In the genomic region with DNA sequence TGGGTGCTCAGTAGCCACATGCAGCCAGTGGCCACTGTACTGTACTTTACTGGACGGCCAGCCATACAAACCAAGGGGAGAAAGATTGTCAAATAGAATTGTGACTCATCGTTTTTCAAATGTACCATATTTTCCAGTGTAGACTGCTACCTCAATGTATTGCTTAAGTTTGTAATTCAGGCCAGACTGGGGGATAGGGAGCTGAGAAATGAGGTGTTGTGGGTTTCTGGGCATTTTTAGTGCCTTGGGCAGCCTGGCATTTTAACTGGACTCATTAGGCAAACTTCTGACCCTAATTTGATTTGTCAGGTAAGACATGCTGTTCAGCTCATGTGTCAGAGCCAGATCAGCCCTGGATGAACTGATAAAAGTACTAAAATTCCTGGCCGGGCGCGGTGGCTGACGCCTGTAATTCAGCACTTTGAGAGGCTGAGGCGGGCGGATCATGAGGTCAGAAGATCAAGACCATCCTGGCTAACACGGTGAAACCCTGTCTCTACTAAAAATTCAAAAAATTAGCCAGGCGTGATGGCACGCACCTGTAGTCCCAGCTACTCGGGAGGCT, we compare ENCODE assay signal across 2 cellular contexts.
TF ChIP-seq lines count a peak whose summit lies in the region.

No MANE protein-coding gene starts in this region.

TF ChIP-seq in H1, 55 proteins besides CTCF, POLR2A, EP300 and RAD21:
- TF ChIP-seq, protein P1, sequence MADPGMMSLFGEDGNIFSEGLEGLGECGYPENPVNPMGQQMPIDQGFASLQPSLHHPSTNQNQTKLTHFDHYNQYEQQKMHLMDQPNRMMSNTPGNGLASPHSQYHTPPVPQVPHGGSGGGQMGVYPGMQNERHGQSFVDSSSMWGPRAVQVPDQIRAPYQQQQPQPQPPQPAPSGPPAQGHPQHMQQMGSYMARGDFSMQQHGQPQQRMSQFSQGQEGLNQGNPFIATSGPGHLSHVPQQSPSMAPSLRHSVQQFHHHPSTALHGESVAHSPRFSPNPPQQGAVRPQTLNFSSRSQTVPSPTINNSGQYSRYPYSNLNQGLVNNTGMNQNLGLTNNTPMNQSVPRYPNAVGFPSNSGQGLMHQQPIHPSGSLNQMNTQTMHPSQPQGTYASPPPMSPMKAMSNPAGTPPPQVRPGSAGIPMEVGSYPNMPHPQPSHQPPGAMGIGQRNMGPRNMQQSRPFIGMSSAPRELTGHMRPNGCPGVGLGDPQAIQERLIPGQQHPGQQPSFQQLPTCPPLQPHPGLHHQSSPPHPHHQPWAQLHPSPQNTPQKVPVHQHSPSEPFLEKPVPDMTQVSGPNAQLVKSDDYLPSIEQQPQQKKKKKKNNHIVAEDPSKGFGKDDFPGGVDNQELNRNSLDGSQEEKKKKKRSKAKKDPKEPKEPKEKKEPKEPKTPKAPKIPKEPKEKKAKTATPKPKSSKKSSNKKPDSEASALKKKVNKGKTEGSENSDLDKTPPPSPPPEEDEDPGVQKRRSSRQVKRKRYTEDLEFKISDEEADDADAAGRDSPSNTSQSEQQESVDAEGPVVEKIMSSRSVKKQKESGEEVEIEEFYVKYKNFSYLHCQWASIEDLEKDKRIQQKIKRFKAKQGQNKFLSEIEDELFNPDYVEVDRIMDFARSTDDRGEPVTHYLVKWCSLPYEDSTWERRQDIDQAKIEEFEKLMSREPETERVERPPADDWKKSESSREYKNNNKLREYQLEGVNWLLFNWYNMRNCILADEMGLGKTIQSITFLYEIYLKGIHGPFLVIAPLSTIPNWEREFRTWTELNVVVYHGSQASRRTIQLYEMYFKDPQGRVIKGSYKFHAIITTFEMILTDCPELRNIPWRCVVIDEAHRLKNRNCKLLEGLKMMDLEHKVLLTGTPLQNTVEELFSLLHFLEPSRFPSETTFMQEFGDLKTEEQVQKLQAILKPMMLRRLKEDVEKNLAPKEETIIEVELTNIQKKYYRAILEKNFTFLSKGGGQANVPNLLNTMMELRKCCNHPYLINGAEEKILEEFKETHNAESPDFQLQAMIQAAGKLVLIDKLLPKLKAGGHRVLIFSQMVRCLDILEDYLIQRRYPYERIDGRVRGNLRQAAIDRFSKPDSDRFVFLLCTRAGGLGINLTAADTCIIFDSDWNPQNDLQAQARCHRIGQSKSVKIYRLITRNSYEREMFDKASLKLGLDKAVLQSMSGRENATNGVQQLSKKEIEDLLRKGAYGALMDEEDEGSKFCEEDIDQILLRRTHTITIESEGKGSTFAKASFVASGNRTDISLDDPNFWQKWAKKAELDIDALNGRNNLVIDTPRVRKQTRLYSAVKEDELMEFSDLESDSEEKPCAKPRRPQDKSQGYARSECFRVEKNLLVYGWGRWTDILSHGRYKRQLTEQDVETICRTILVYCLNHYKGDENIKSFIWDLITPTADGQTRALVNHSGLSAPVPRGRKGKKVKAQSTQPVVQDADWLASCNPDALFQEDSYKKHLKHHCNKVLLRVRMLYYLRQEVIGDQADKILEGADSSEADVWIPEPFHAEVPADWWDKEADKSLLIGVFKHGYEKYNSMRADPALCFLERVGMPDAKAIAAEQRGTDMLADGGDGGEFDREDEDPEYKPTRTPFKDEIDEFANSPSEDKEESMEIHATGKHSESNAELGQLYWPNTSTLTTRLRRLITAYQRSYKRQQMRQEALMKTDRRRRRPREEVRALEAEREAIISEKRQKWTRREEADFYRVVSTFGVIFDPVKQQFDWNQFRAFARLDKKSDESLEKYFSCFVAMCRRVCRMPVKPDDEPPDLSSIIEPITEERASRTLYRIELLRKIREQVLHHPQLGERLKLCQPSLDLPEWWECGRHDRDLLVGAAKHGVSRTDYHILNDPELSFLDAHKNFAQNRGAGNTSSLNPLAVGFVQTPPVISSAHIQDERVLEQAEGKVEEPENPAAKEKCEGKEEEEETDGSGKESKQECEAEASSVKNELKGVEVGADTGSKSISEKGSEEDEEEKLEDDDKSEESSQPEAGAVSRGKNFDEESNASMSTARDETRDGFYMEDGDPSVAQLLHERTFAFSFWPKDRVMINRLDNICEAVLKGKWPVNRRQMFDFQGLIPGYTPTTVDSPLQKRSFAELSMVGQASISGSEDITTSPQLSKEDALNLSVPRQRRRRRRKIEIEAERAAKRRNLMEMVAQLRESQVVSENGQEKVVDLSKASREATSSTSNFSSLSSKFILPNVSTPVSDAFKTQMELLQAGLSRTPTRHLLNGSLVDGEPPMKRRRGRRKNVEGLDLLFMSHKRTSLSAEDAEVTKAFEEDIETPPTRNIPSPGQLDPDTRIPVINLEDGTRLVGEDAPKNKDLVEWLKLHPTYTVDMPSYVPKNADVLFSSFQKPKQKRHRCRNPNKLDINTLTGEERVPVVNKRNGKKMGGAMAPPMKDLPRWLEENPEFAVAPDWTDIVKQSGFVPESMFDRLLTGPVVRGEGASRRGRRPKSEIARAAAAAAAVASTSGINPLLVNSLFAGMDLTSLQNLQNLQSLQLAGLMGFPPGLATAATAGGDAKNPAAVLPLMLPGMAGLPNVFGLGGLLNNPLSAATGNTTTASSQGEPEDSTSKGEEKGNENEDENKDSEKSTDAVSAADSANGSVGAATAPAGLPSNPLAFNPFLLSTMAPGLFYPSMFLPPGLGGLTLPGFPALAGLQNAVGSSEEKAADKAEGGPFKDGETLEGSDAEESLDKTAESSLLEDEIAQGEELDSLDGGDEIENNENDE (IDR thresholded peaks at IDR 0.05; ENCODE audit: insufficient replicate concordance, low read length) = no peak
- no peak for TF ChIP-seq SP4 (IDR thresholded peaks at IDR 0.05; ENCODE audit: low read length)
- TF ChIP-seq, protein P2, sequence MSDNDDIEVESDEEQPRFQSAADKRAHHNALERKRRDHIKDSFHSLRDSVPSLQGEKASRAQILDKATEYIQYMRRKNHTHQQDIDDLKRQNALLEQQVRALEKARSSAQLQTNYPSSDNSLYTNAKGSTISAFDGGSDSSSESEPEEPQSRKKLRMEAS (IDR thresholded peaks at IDR 0.05) = no peak
- TF ChIP-seq, protein P3, sequence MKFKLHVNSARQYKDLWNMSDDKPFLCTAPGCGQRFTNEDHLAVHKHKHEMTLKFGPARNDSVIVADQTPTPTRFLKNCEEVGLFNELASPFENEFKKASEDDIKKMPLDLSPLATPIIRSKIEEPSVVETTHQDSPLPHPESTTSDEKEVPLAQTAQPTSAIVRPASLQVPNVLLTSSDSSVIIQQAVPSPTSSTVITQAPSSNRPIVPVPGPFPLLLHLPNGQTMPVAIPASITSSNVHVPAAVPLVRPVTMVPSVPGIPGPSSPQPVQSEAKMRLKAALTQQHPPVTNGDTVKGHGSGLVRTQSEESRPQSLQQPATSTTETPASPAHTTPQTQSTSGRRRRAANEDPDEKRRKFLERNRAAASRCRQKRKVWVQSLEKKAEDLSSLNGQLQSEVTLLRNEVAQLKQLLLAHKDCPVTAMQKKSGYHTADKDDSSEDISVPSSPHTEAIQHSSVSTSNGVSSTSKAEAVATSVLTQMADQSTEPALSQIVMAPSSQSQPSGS (IDR thresholded peaks at IDR 0.05; ENCODE audit: low read length) = no peak
- no peak for TF ChIP-seq SAP30 (IDR thresholded peaks at IDR 0.05; ENCODE audit: insufficient read depth, insufficient replicate concordance, low read length)
- no peak for TF ChIP-seq SP1 (IDR thresholded peaks at IDR 0.05; ENCODE audit: low read depth, low read length)
- TF ChIP-seq BCL11A (IDR thresholded peaks at IDR 0.05; ENCODE audit: low read depth in 2 of 2, low read length in 2 of 2) = no peak
- no peak for TF ChIP-seq PHF8 (conservative IDR thresholded peaks at IDR 0.05; ENCODE audit: low read depth, low read length)
- no peak for TF ChIP-seq KDM5A (IDR thresholded peaks at IDR 0.05; ENCODE audit: low read length)
- no peak for TF ChIP-seq MAFK (IDR thresholded peaks at IDR 0.05; ENCODE audit: low read depth, low read length)
- no peak for TF ChIP-seq NRF1 (IDR thresholded peaks at IDR 0.05; ENCODE audit: low read depth, low read length)
- no peak for TF ChIP-seq CEBPB (IDR thresholded peaks at IDR 0.05; ENCODE audit: low read depth, low read length)
- no peak for TF ChIP-seq RBBP5 (IDR thresholded peaks at IDR 0.05; ENCODE audit: borderline replicate concordance, low read depth, low read length)

TF ChIP-seq in WTC11, 78 proteins besides CTCF, POLR2A, EP300 and RAD21:
- TF ChIP-seq, protein P4, sequence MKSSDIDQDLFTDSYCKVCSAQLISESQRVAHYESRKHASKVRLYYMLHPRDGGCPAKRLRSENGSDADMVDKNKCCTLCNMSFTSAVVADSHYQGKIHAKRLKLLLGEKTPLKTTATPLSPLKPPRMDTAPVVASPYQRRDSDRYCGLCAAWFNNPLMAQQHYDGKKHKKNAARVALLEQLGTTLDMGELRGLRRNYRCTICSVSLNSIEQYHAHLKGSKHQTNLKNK (CRISPR knock-in tag; IDR thresholded peaks at IDR 0.05) = no peak
- no peak for TF ChIP-seq ELF4 (CRISPR knock-in tag; IDR thresholded peaks at IDR 0.05; ENCODE audit: low read depth)
- TF ChIP-seq, protein P5, sequence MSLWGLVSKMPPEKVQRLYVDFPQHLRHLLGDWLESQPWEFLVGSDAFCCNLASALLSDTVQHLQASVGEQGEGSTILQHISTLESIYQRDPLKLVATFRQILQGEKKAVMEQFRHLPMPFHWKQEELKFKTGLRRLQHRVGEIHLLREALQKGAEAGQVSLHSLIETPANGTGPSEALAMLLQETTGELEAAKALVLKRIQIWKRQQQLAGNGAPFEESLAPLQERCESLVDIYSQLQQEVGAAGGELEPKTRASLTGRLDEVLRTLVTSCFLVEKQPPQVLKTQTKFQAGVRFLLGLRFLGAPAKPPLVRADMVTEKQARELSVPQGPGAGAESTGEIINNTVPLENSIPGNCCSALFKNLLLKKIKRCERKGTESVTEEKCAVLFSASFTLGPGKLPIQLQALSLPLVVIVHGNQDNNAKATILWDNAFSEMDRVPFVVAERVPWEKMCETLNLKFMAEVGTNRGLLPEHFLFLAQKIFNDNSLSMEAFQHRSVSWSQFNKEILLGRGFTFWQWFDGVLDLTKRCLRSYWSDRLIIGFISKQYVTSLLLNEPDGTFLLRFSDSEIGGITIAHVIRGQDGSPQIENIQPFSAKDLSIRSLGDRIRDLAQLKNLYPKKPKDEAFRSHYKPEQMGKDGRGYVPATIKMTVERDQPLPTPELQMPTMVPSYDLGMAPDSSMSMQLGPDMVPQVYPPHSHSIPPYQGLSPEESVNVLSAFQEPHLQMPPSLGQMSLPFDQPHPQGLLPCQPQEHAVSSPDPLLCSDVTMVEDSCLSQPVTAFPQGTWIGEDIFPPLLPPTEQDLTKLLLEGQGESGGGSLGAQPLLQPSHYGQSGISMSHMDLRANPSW (CRISPR knock-in tag; conservative IDR thresholded peaks at IDR 0.05; ENCODE audit: low read depth) = no peak
- TF ChIP-seq ZNF423 (CRISPR knock-in tag; IDR thresholded peaks at IDR 0.05) = no peak
- TF ChIP-seq, protein P6, sequence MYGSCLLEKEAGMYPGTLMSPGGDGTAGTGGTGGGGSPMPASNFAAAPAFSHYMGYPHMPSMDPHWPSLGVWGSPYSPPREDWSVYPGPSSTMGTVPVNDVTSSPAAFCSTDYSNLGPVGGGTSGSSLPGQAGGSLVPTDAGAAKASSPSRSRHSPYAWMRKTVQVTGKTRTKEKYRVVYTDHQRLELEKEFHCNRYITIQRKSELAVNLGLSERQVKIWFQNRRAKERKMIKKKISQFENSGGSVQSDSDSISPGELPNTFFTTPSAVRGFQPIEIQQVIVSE (CRISPR knock-in tag; IDR thresholded peaks at IDR 0.05; ENCODE audit: borderline replicate concordance) = no peak
- no peak for TF ChIP-seq RORB (CRISPR knock-in tag; IDR thresholded peaks at IDR 0.05)
